Comparison of ENCODE assay signal across 22 cellular contexts in the genomic region with DNA sequence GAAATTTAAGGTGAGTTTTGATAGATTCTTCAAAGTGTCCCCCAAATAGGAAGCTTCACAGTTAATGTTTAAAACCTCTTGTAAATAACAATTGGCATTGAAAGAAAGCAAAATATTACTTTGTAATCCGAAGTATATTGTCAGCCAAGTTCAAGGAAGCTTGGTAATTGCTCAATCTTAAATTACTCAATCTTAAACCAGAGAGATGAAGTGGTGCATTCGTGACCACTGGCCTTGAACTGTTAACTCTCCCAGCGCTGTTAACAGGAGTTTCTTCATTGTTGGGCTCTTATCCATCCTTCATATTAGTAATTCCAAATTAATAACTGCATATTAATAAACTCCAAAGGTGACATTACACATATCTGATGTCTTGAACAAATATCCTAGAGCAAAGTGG. TPM values are rescaled to one million over a fixed set of nuclear protein-coding genes. Genes with fewer than 3 reads are reported as not detected.
A peak's percentile ranks its signal among the peaks of the same experiment; 100 is the strongest.
DNase-seq lines count a peak whose midpoint lies in the region; ATAC-seq and TF ChIP-seq lines count a peak whose summit lies in the region.
"Had no signal": no experiment of that assay in that cellular context is flagged by ENCODE, and none has a peak within 500 bp of the region (broad histone marks: within the 10 kb centered on the region; RNA-seq: fewer than 3 reads in every experiment).

No MANE protein-coding gene starts in this region.

- no peaks in the 10 kb centered on the region for H3K27me3 ChIP-seq in HL-60 (ENCODE audit: insufficient read depth, poor library complexity, severe bottlenecking)
- H3K27me3 ChIP-seq: colonic mucosa, tibial nerve had no signal

- H3K27ac ChIP-seq in HL-60 (replicated peaks): no peak overlapping the region
- H3K27ac ChIP-seq: colonic mucosa, prostate gland had no signal

- no peak for TF ChIP-seq CTCF in HL-60 (IDR thresholded peaks at IDR 0.05; ENCODE audit: insufficient read depth, low read length)
- TF ChIP-seq CTCF in fibroblast of mammary gland (conservative IDR thresholded peaks at IDR 0.05; ENCODE audit: control insufficient read depth, insufficient read depth, low read depth, low read length): no peak

- H3K4me3 ChIP-seq in HL-60 (replicated peaks; ENCODE audit: insufficient read depth, low read length) (no peak overlapping the region), fibroblast of mammary gland (ENCODE audit: control insufficient read depth, low read depth, low read length) (no peak overlapping the region)
- H3K4me3 ChIP-seq: colonic mucosa, prostate gland, tibial nerve had no signal

- ATAC-seq in sciatic nerve (peak; percentile 74), HG03457 (IDR thresholded peaks at IDR 0.05; ENCODE audit: unreplicated experiment) (no peak)
- ATAC-seq: natural killer cell treated with Interleukin-12 subunit alpha and Interleukin-12 subunit beta and Interleukin-15 and Interleukin-18, amount 100 ng/mL, for 72 hours; stimulated activated effector memory CD8-positive, alpha-beta T cell treated with anti-CD3 and anti-CD28 coated beads, Interleukin-12 subunit alpha, Interleukin-12 subunit beta, amount 100 ng/mL, for 72 hours had no signal

- intact Hi-C loops in sciatic nerve (cut with DNase I): no loop called here

- DNase-seq in HL-60 (ENCODE audit: low read depth in 1 of 2, low spot score in 1 of 2): peak; percentile 29 to 72
- peak; percentile 36 for DNase-seq in OCI-M1 (lab: John Stamatoyannopoulos, UW)
- DNase-seq in fibroblast of mammary gland (ENCODE audit: low read depth): peak; percentile 57
- no peak for DNase-seq in sciatic nerve (ENCODE audit: low spot score)
- no peak for DNase-seq in DMS 273 treated with DMSO at 0.1 percent for 48 hours (lab: John Stamatoyannopoulos, UW)
- DNase-seq in SHP77 treated with DMSO at 0.1 percent for 48 hours (lab: John Stamatoyannopoulos, UW): no peak
- DNase-seq: activated CD4-positive, alpha-beta T cell treated with anti-CD3 and anti-CD28 coated beads for 48 hours; activated CD8-positive, alpha-beta memory T cell treated with anti-CD3 and anti-CD28 coated beads, Interleukin-2, amount 50 U/mL, for 4 hours; activated effector memory CD4-positive, alpha-beta T cell treated with anti-CD3 and anti-CD28 coated beads, Interleukin-2, amount 50 U/mL, for 16 hours; anterior cingulate cortex; C1 segment of cervical spinal cord; colonic mucosa; DMS79 treated with DMSO at 0.1 percent for 48 hours; H7; NCI-H2081; NCI-H524; SK-N-SH had no signal

RNA-seq across cellular contexts. Expression of gene FDX1, which starts 20.6 kb away (rescaled TPM):
- 10.5 TPM for total RNA-seq in sciatic nerve

Comparison
In these comparisons a context has a peak if more than half of its experiments do, and no peak if none do; other contexts are left out.
1. DNase-seq: peak in HL-60 (2 of 2), OCI-M1 (single experiment) and fibroblast of mammary gland (single experiment); none in sciatic nerve (single experiment), DMS 273 treated with DMSO at 0.1 percent for 48 hours (single experiment) and SHP77 treated with DMSO at 0.1 percent for 48 hours (single experiment).